9 cellular contexts compared by ENCODE assay signal in the genomic region with DNA sequence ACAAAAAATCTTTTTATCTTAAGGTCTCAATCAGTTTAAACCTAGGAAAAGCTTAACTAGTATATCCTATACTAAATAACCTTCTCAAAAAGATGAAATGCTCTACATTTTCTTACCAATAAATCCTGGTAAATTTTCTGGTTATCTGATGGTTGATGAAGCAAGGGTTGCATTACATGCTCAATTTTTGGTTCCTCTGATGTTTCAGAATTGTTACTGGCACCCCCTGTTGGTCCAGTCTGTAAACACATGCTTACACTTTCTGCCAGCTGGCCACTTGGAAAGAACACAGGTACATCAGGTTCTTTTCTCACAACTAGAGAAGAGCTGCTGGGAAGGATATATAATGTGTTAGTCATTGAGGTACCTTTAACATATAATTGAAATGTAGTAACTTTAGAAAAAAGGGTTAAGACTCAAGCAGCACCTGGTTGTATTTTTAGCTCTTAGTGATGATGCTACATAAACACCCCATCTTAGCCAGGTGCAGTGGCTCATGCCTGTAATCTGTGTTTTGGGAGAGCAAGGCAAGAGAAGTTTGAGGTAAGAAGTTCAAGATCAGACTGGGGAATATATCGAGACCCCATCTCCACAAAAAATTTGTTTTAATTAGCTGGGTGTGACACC. TPM values are rescaled to one million over a fixed set of nuclear protein-coding genes. Genes with fewer than 3 reads are reported as not detected.
DNase-seq lines count a peak whose midpoint lies in the region; ATAC-seq and TF ChIP-seq lines count a peak whose summit lies in the region.
"Had no signal": no experiment of that assay in that cellular context is flagged by ENCODE, and none has a peak within 500 bp of the region (broad histone marks: within the 10 kb centered on the region; RNA-seq: fewer than 3 reads in every experiment).

No MANE protein-coding gene starts in this region.

- no peaks in the 10 kb centered on the region for H3K4me1 ChIP-seq in testis

- H3K9me3 Mint-ChIP-seq in brain: no peaks in the 10 kb centered on the region
- H3K9me3 Mint-ChIP-seq: dendritic cell treated with granulocyte-macrophage colony-stimulating factor and Interleukin-4, amounts not matched to agents 40 ng/mL and 50 ng/mL, for 4 days had no signal

- CTCF ChIA-PET in RWPE1 (lab: Yijun Ruan, JAX): interaction anchor here (0.5 to 3.0 kb wide), 8 partner anchors 14 to 1242 kb away, joined by 3 to 23 read pairs (median 4); no protein-coding TSS in a partner anchor

- no peaks in the 10 kb centered on the region for H3K4me1 Mint-ChIP-seq in brain

- WGBS in testis, 2 donors: 89 to 92% methylated on average over 1 of the region's 1 CpG

- TF ChIP-seq POLR2A in testis (IDR thresholded peaks at IDR 0.05): no peak

- H3K9me3 ChIP-seq in testis: no peaks in the 10 kb centered on the region

- H3K36me3 ChIP-seq in testis (ENCODE audit: low read depth, missing control alignments): no peaks in the 10 kb centered on the region

- H3K27me3 ChIP-seq in HL-60 (ENCODE audit: insufficient read depth, poor library complexity, severe bottlenecking) (no peaks in the 10 kb centered on the region), testis (no peaks in the 10 kb centered on the region)

- intact Hi-C loops in testis (cut with DNase I; ENCODE audit: low total_unique reads): no loop called here

- peaks cover 6% of the 10 kb centered on the region for H3K36me3 Mint-ChIP-seq in brain

- H3K27me3 Mint-ChIP-seq in brain: no peaks in the 10 kb centered on the region
- H3K27me3 Mint-ChIP-seq: dendritic cell treated with granulocyte-macrophage colony-stimulating factor and Interleukin-4, amounts not matched to agents 40 ng/mL and 50 ng/mL, for 4 days had no signal

- H3K27ac Mint-ChIP-seq in brain: no peak overlapping the region
- H3K27ac Mint-ChIP-seq: dendritic cell treated with granulocyte-macrophage colony-stimulating factor and Interleukin-4, amounts not matched to agents 40 ng/mL and 50 ng/mL, for 4 days had no signal

- TF ChIP-seq CTCF in HL-60 (IDR thresholded peaks at IDR 0.05; ENCODE audit: insufficient read depth, low read length) (peak; percentile 56), RWPE1 (conservative IDR thresholded peaks at IDR 0.05; ENCODE audit: low read depth) (peak; percentile 66), brain (conservative IDR thresholded peaks at IDR 0.05) (peak; percentile 55 to 72), testis (IDR thresholded peaks at IDR 0.05) (peak; percentile 28 to 54 (median 48))

- H3K27ac ChIP-seq in HL-60 (replicated peaks) (no peak overlapping the region), RWPE1 (no peak overlapping the region), testis (no peak overlapping the region)

- H3K4me3 ChIP-seq in HL-60 (replicated peaks; ENCODE audit: insufficient read depth, low read length) (no peak overlapping the region), testis (no peak overlapping the region)

- ATAC-seq in HG02571 (IDR thresholded peaks at IDR 0.05; ENCODE audit: unreplicated experiment): no peak

- POLR2A ChIA-PET in RWPE1 (lab: Yijun Ruan, JAX; ENCODE audit: low non-redundant PET): interaction anchor here (0.6 kb wide), 1 partner anchor 11 kb away, joined by 3 read pairs; no protein-coding TSS in a partner anchor

- H3K4me3 Mint-ChIP-seq in brain: no peak overlapping the region
- H3K4me3 Mint-ChIP-seq: dendritic cell treated with granulocyte-macrophage colony-stimulating factor and Interleukin-4, amounts not matched to agents 40 ng/mL and 50 ng/mL, for 4 days had no signal

- DNase-seq in SIG-M5 treated with dmso at 0.1 percent for 504 hours (lab: John Stamatoyannopoulos, UW; ENCODE audit: unreplicated experiment) (peak; percentile 61), SIG-M5 (lab: John Stamatoyannopoulos, UW) (no peak), HL-60 (ENCODE audit: low read depth in 1 of 2, low spot score in 1 of 2) (peak; percentile 23 to 47), RWPE1 (ENCODE audit: low spot score) (peak; percentile 45), left kidney (ENCODE audit: low read depth, low spot score) (peak; percentile 64), testis (peak; percentile 33)

RNA-seq across cellular contexts. Expression of a gene that starts 30.9 kb away (rescaled TPM):
- polyA plus RNA-seq in brain (ENCODE audit: insufficient read depth, low read depth, low replicate concordance): 0.59 TPM
- total RNA-seq in testis: 1 to 10 TPM; 1.7 to 3.5 TPM
- 2.3 TPM for polyA plus RNA-seq in testis (ENCODE audit: insufficient read depth, low read depth, low replicate concordance)

RNA-seq across cellular contexts. Expression of a gene that starts 51.0 kb away (rescaled TPM):
- 6.6 TPM for polyA plus RNA-seq in brain (ENCODE audit: insufficient read depth, low read depth, low replicate concordance)
- 10 to 100 TPM; 11.5 to 20.4 TPM for total RNA-seq in testis
- 12.0 TPM for polyA plus RNA-seq in testis (ENCODE audit: insufficient read depth, low read depth, low replicate concordance)
